Comparison of ENCODE assay signal across 27 cellular contexts in the genomic region with DNA sequence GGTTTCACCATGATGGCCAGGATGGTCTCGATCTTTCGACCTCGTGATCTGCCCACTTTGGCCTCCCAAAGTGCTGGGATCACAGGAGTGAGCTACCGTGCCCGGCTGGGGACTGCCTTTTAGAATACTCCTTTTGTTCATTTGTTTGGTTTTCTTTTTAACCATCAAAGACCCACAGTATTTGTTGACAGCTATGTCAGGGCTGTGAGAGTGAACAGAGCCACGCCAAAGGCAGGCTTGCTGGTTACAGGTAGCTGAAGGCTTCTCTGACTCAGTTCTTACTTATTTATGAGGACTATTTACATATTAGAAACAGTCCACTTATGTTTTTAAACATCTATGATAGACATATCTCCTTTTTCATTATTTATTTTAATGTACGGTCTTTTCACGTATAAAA.
"Had no signal": no experiment of that assay in that cellular context is flagged by ENCODE, and none has a peak within 500 bp of the region (broad histone marks: within the 10 kb centered on the region; RNA-seq: fewer than 3 reads in every experiment).

No MANE protein-coding gene starts in this region.

- H3K27me3 Mint-ChIP-seq: memory B cell; naive thymus-derived CD8-positive, alpha-beta T cell; stimulated activated memory B cell treated with anti-CD40 and anti-IgM and Interleukin-4, amounts not matched to agents 10 μg/mL and 1 μg/mL and 100 μg/mL, for 72 hours; stimulated activated naive CD8-positive, alpha-beta T cell treated with anti-CD3 and anti-CD28 coated beads, Interleukin-15, amount 100 ng/mL, for 72 hours; type B pancreatic cell had no signal

- H3K4me3 ChIP-seq: left lung, lower lobe of right lung, pancreas, prostate gland, skin epidermis, tibial nerve, uterus had no signal

- H3K36me3 ChIP-seq: left lung, lower lobe of right lung, pancreas, prostate gland, tibial nerve, uterus had no signal

- ATAC-seq: left colon; left lung; lower lobe of right lung; naive thymus-derived CD8-positive, alpha-beta T cell; pancreas; right cardiac atrium; sciatic nerve; stimulated activated memory B cell treated with anti-CD40 and anti-IgM and Interleukin-4, amounts not matched to agents 10 μg/mL and 1 μg/mL and 100 μg/mL, for 72 hours; stimulated activated naive CD8-positive, alpha-beta T cell treated with anti-CD3 and anti-CD28 coated beads, Interleukin-15, amount 100 ng/mL, for 72 hours had no signal

- H3K27ac Mint-ChIP-seq: memory B cell; naive thymus-derived CD8-positive, alpha-beta T cell; nephron; stimulated activated memory B cell treated with anti-CD40 and anti-IgM and Interleukin-4, amounts not matched to agents 10 μg/mL and 1 μg/mL and 100 μg/mL, for 72 hours; stimulated activated naive CD8-positive, alpha-beta T cell treated with anti-CD3 and anti-CD28 coated beads, Interleukin-15, amount 100 ng/mL, for 72 hours; type B pancreatic cell had no signal

- H3K36me3 Mint-ChIP-seq: memory B cell; stimulated activated memory B cell treated with anti-CD40 and anti-IgM and Interleukin-4, amounts not matched to agents 10 μg/mL and 1 μg/mL and 100 μg/mL, for 72 hours; type B pancreatic cell had no signal

- H3K4me3 Mint-ChIP-seq: memory B cell; naive thymus-derived CD8-positive, alpha-beta T cell; nephron; neural crest cell; stimulated activated memory B cell treated with anti-CD40 and anti-IgM and Interleukin-4, amounts not matched to agents 10 μg/mL and 1 μg/mL and 100 μg/mL, for 72 hours; stimulated activated naive CD8-positive, alpha-beta T cell treated with anti-CD3 and anti-CD28 coated beads, Interleukin-15, amount 100 ng/mL, for 72 hours; type B pancreatic cell had no signal

- H3K27ac ChIP-seq: left lung, lower lobe of right lung, pancreas, prostate gland, skin epidermis, tibial nerve, uterus had no signal

- H3K27me3 ChIP-seq: left lung, pancreas, tibial nerve, uterus had no signal

- H3K9me3 Mint-ChIP-seq: nephron, neural crest cell, type B pancreatic cell had no signal

- H3K4me1 Mint-ChIP-seq: memory B cell; nephron; neural crest cell; stimulated activated memory B cell treated with anti-CD40 and anti-IgM and Interleukin-4, amounts not matched to agents 10 μg/mL and 1 μg/mL and 100 μg/mL, for 72 hours; stimulated activated naive CD8-positive, alpha-beta T cell treated with anti-CD3 and anti-CD28 coated beads, Interleukin-15, amount 100 ng/mL, for 72 hours had no signal

- H3K4me1 ChIP-seq: left lung, lower lobe of right lung, pancreas, prostate gland, tibial nerve, uterus had no signal

- H3K9me3 ChIP-seq: lower lobe of right lung, pancreas, prostate gland, uterus had no signal

- DNase-seq: hippocampal formation; kidney; left colon; left lung; lower lobe of right lung; naive thymus-derived CD8-positive, alpha-beta T cell; nucleus accumbens; pancreas; posterior cingulate gyrus; retina; right cardiac atrium; stimulated activated CD4-positive, alpha-beta T cell treated with anti-CD3 and anti-CD28 coated beads, Interleukin-12 subunit alpha, Interleukin-12 subunit beta, amount 100 ng/mL, for 4 hours; stimulated activated CD4-positive, alpha-beta T cell treated with anti-CD3 and anti-CD28 coated beads, Interleukin-15, amount 100 ng/mL, for 24 hours; stimulated activated CD4-positive, alpha-beta T cell treated with anti-CD3 and anti-CD28 coated beads, Interleukin-4, amount 100 ng/mL, for 24 hours; stimulated activated naive CD4-positive, alpha-beta T cell treated with Interleukin-2 at 50 U/mL for 16 hours; stimulated activated naive CD8-positive, alpha-beta T cell treated with anti-CD3 and anti-CD28 coated beads, Interleukin-15, amount 100 ng/mL, for 72 hours; substantia nigra; uterus had no signal

- FAIRE-seq: kidney, pancreas had no signal
